9 cellular contexts compared by ENCODE assay signal in the genomic region with DNA sequence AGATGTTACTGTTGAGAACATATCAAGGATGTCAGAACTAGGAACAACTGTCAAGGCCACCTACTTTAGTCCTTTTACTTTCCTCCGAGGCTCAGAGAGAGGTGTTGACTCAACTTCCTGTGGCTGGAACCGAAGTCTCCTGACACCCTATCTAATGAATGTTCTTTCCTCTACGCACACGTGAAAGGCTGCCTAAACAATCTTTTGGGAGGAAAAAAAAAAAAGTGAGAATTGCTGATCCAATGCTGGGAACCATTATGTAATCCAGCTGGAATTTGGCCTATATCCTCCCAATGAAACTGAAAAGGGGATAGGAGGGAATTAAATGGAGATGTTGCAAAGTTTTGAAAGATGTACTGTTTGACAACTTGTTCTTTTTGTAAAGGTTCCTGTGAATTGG. TPM values are rescaled to one million over a fixed set of nuclear protein-coding genes. Genes with fewer than 3 reads are reported as not detected.
DNase-seq lines count a peak whose midpoint lies in the region; ATAC-seq and TF ChIP-seq lines count a peak whose summit lies in the region.
"Had no signal": no experiment of that assay in that cellular context is flagged by ENCODE, and none has a peak within 500 bp of the region (broad histone marks: within the 10 kb centered on the region; RNA-seq: fewer than 3 reads in every experiment).

No MANE protein-coding gene starts in this region.

- CTCF ChIA-PET in activated CD4-positive, alpha-beta memory T cell treated with anti-CD3 and anti-CD28 coated beads for 36 hours (lab: Charles Lee), result interaction anchor here (1.0 to 2.1 kb wide), 2 partner anchors 9 to 231 kb away, joined by 3 to 7 read pairs; no protein-coding TSS in a partner anchor

- peaks cover 58% of the 10 kb centered on the region for H3K4me1 Mint-ChIP-seq in HFFc6 (ENCODE audit: low read depth)
- peaks cover 28% of the 10 kb centered on the region for H3K4me1 Mint-ChIP-seq in activated CD4-positive, alpha-beta memory T cell treated with anti-CD3 and anti-CD28 coated beads for 36 hours (ENCODE audit: low read depth)
- peaks cover 13% of the 10 kb centered on the region for H3K4me1 Mint-ChIP-seq in stimulated activated effector memory CD8-positive, alpha-beta T cell treated with anti-CD3 and anti-CD28 coated beads, Interleukin-12 subunit alpha, Interleukin-12 subunit beta, amount 100 ng/mL, for 72 hours
- peaks cover 7% of the 10 kb centered on the region for H3K4me1 Mint-ChIP-seq in stimulated activated memory B cell treated with anti-CD40 and anti-IgM and Interleukin-4, amounts not matched to agents 10 μg/mL and 1 μg/mL and 100 μg/mL, for 72 hours

- ATAC-seq in stimulated activated effector memory CD8-positive, alpha-beta T cell treated with anti-CD3 and anti-CD28 coated beads, Interleukin-12 subunit alpha, Interleukin-12 subunit beta, amount 100 ng/mL, for 72 hours, result peak; percentile 77
- no peak for ATAC-seq in stimulated activated memory B cell treated with anti-CD40 and anti-IgM and Interleukin-4, amounts not matched to agents 10 μg/mL and 1 μg/mL and 100 μg/mL, for 72 hours
- ATAC-seq: K562 had no signal

- POLR2A ChIA-PET in activated CD4-positive, alpha-beta memory T cell treated with anti-CD3 and anti-CD28 coated beads for 36 hours (lab: Charles Lee), result no interaction called here

- H3K36me3 Mint-ChIP-seq in HFFc6 (ENCODE audit: low read depth), result no peaks in the 10 kb centered on the region
- H3K36me3 Mint-ChIP-seq in activated CD4-positive, alpha-beta memory T cell treated with anti-CD3 and anti-CD28 coated beads for 36 hours, result no peaks in the 10 kb centered on the region
- H3K36me3 Mint-ChIP-seq in stimulated activated effector memory CD8-positive, alpha-beta T cell treated with anti-CD3 and anti-CD28 coated beads, Interleukin-12 subunit alpha, Interleukin-12 subunit beta, amount 100 ng/mL, for 72 hours, result no peaks in the 10 kb centered on the region
- no peaks in the 10 kb centered on the region for H3K36me3 Mint-ChIP-seq in stimulated activated memory B cell treated with anti-CD40 and anti-IgM and Interleukin-4, amounts not matched to agents 10 μg/mL and 1 μg/mL and 100 μg/mL, for 72 hours

- TF ChIP-seq CTCF in HFFc6 (IDR thresholded peaks at IDR 0.05) (no peak), fibroblast of the aortic adventitia (IDR thresholded peaks at IDR 0.05; ENCODE audit: insufficient read depth, low read length) (no peak)

- peak overlapping the region; percentile 87 for H3K27ac Mint-ChIP-seq in HFFc6
- H3K27ac Mint-ChIP-seq in activated CD4-positive, alpha-beta memory T cell treated with anti-CD3 and anti-CD28 coated beads for 36 hours, result peak overlapping the region; percentile 78
- no peak overlapping the region for H3K27ac Mint-ChIP-seq in stimulated activated effector memory CD8-positive, alpha-beta T cell treated with anti-CD3 and anti-CD28 coated beads, Interleukin-12 subunit alpha, Interleukin-12 subunit beta, amount 100 ng/mL, for 72 hours
- H3K27ac Mint-ChIP-seq in stimulated activated memory B cell treated with anti-CD40 and anti-IgM and Interleukin-4, amounts not matched to agents 10 μg/mL and 1 μg/mL and 100 μg/mL, for 72 hours, result no peak overlapping the region
- H3K27ac Mint-ChIP-seq: endodermal cell had no signal

- H3K27me3 Mint-ChIP-seq in HFFc6 (ENCODE audit: insufficient read depth), result no peaks in the 10 kb centered on the region
- no peaks in the 10 kb centered on the region for H3K27me3 Mint-ChIP-seq in activated CD4-positive, alpha-beta memory T cell treated with anti-CD3 and anti-CD28 coated beads for 36 hours
- no peaks in the 10 kb centered on the region for H3K27me3 Mint-ChIP-seq in stimulated activated memory B cell treated with anti-CD40 and anti-IgM and Interleukin-4, amounts not matched to agents 10 μg/mL and 1 μg/mL and 100 μg/mL, for 72 hours

- no peak overlapping the region for H3K4me3 ChIP-seq in fibroblast of the aortic adventitia (ENCODE audit: low read depth, low read length)
- H3K4me3 ChIP-seq: K562 had no signal

- H3K9me3 Mint-ChIP-seq in HFFc6, result no peaks in the 10 kb centered on the region
- no peaks in the 10 kb centered on the region for H3K9me3 Mint-ChIP-seq in activated CD4-positive, alpha-beta memory T cell treated with anti-CD3 and anti-CD28 coated beads for 36 hours
- no peaks in the 10 kb centered on the region for H3K9me3 Mint-ChIP-seq in stimulated activated effector memory CD8-positive, alpha-beta T cell treated with anti-CD3 and anti-CD28 coated beads, Interleukin-12 subunit alpha, Interleukin-12 subunit beta, amount 100 ng/mL, for 72 hours
- no peaks in the 10 kb centered on the region for H3K9me3 Mint-ChIP-seq in stimulated activated memory B cell treated with anti-CD40 and anti-IgM and Interleukin-4, amounts not matched to agents 10 μg/mL and 1 μg/mL and 100 μg/mL, for 72 hours

- intact Hi-C loops in activated CD4-positive, alpha-beta memory T cell treated with anti-CD3 and anti-CD28 coated beads for 36 hours (cut with micrococcal nuclease), result loop anchor here (10.0 kb wide), 1 partner anchor 415 kb away; no protein-coding TSS in a partner anchor

- peak overlapping the region; percentile 46 for H3K4me3 Mint-ChIP-seq in HFFc6
- H3K4me3 Mint-ChIP-seq in activated CD4-positive, alpha-beta memory T cell treated with anti-CD3 and anti-CD28 coated beads for 36 hours, result no peak overlapping the region
- no peak overlapping the region for H3K4me3 Mint-ChIP-seq in stimulated activated effector memory CD8-positive, alpha-beta T cell treated with anti-CD3 and anti-CD28 coated beads, Interleukin-12 subunit alpha, Interleukin-12 subunit beta, amount 100 ng/mL, for 72 hours
- no peak overlapping the region for H3K4me3 Mint-ChIP-seq in stimulated activated memory B cell treated with anti-CD40 and anti-IgM and Interleukin-4, amounts not matched to agents 10 μg/mL and 1 μg/mL and 100 μg/mL, for 72 hours
- H3K4me3 Mint-ChIP-seq: endodermal cell had no signal

- DNase-seq in HFFc6, result peak; percentile 24
- DNase-seq in activated CD4-positive, alpha-beta memory T cell treated with anti-CD3 and anti-CD28 coated beads for 36 hours, result peak; percentile 28
- DNase-seq in fibroblast of the aortic adventitia (ENCODE audit: low read depth), result peak; percentile 70
- DNase-seq in stimulated activated effector memory CD8-positive, alpha-beta T cell treated with anti-CD3 and anti-CD28 coated beads, Interleukin-12 subunit alpha, Interleukin-12 subunit beta, amount 100 ng/mL, for 72 hours (ENCODE audit: low spot score in 2 of 2), result no peak
- DNase-seq in NCI-H2171 treated with DMSO at 0.1 percent for 48 hours (lab: John Stamatoyannopoulos, UW), result no peak
- DNase-seq in germinal center (ENCODE audit: low spot score), result no peak
- DNase-seq: endodermal cell had no signal

RNA-seq across cellular contexts. Expression of a gene that starts 8.3 kb away (rescaled TPM):
- total RNA-seq in HFFc6 (2021; fragmentation: NEBNext Ultra II Directional; extraction: Animal tissue kit (Norgen Biotek cat#: 25700)), result 10 to 100 TPM; 26.9 to 30.5 (median 28.7) TPM
- 10 to 100 TPM; 18.2 to 20.5 TPM for total RNA-seq in activated CD4-positive, alpha-beta memory T cell treated with anti-CD3 and anti-CD28 coated beads for 36 hours
- total RNA-seq in fibroblast of the aortic adventitia (ENCODE audit: low replicate concordance), result 18.6 and 23.1 TPM in 2 replicates

RNA-seq across cellular contexts. Expression of a gene that starts 41.2 kb away (rescaled TPM):
- under 1 TPM in 1 of 6 experiments, not detected in 5; 0.05 TPM for total RNA-seq in HFFc6 (2021; fragmentation: NEBNext Ultra II Directional; extraction: Animal tissue kit (Norgen Biotek cat#: 25700))
- total RNA-seq in activated CD4-positive, alpha-beta memory T cell treated with anti-CD3 and anti-CD28 coated beads for 36 hours, result not detected
- not detected in 2 replicates for total RNA-seq in fibroblast of the aortic adventitia (ENCODE audit: low replicate concordance)
- total RNA-seq: endodermal cell, K562 had no signal

Comparison
In these comparisons a context has a peak if more than half of its experiments do, and no peak if none do; other contexts are left out.
1. DNase-seq: peak in HFFc6 (single experiment), activated CD4-positive, alpha-beta memory T cell treated with anti-CD3 and anti-CD28 coated beads for 36 hours (single experiment) and fibroblast of the aortic adventitia (single experiment); none in stimulated activated effector memory CD8-positive, alpha-beta T cell treated with anti-CD3 and anti-CD28 coated beads, Interleukin-12 subunit alpha, Interleukin-12 subunit beta, amount 100 ng/mL, for 72 hours (0 of 2), NCI-H2171 treated with DMSO at 0.1 percent for 48 hours (single experiment) and germinal center (single experiment).
2. H3K27ac Mint-ChIP-seq: peak in HFFc6 (single experiment) and activated CD4-positive, alpha-beta memory T cell treated with anti-CD3 and anti-CD28 coated beads for 36 hours (single experiment); none in stimulated activated effector memory CD8-positive, alpha-beta T cell treated with anti-CD3 and anti-CD28 coated beads, Interleukin-12 subunit alpha, Interleukin-12 subunit beta, amount 100 ng/mL, for 72 hours (single experiment) and stimulated activated memory B cell treated with anti-CD40 and anti-IgM and Interleukin-4, amounts not matched to agents 10 μg/mL and 1 μg/mL and 100 μg/mL, for 72 hours (single experiment).